ENCODE assay signal across 14 cellular contexts in the genomic region with DNA sequence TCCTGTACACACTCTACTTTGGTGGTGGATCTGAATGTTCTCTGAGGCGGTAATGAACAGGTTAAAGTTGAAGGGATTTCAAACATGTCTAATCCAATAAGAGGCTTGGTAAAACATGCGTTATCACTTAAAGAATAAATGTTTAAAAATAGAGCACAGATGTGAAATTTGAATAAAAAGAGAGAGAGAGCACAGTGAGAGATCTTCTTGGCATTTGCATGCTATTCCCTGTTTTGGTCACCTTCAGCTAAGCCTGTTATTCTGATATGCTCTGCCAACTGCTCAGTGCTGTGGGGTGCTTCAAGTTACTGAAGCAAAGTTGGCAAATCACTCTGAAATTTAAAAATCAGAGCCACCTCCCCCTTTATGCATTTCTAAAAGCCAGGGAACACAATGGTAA.
DNase-seq lines count a peak whose midpoint lies in the region; ATAC-seq and TF ChIP-seq lines count a peak whose summit lies in the region.
"Had no signal": no experiment of that assay in that cellular context is flagged by ENCODE, and none has a peak within 500 bp of the region (broad histone marks: within the 10 kb centered on the region; RNA-seq: fewer than 3 reads in every experiment).

No MANE protein-coding gene starts in this region.

- no peaks in the 10 kb centered on the region for H3K79me2 ChIP-seq in Karpas-422 (ENCODE audit: low read length)

- H3K4me3 ChIP-seq in GM12864 (ENCODE audit: low read depth, low read length) (no peak overlapping the region), Karpas-422 (ENCODE audit: low read length) (peak overlapping the region; percentile 47)

- no peak overlapping the region for H2AFZ ChIP-seq in Karpas-422 (ENCODE audit: low read length)

- no peaks in the 10 kb centered on the region for H3K9me3 ChIP-seq in Karpas-422 (ENCODE audit: low read length)

- TF ChIP-seq CTCF in GM12864 (IDR thresholded peaks at IDR 0.05; ENCODE audit: low read depth, low read length, missing control alignments) = no peak

- DNase-seq in GM12864 (ENCODE audit: low read depth) (peak; percentile 56), Karpas-422 (peak; percentile 97), NCI-H1092 (lab: John Stamatoyannopoulos, UW) (no peak), foreskin melanocyte (no peak), HT-29 (ENCODE audit: low spot score) (no peak)
- no peak for DNase-seq in activated CD4-positive, CD25-positive, alpha-beta regulatory T cell treated with anti-CD3 and anti-CD28 coated beads, Interleukin-2, amount 50 U/mL, for 72 hours
- DNase-seq: activated T-cell treated with anti-CD3 and anti-CD28 coated beads, Interleukin-2, amount 50 U/mL, for 24 hours; KG1; NCI-H2029 treated with DMSO at 0.1 percent for 48 hours; NK-92 treated with Interleukin-12 subunit alpha and Interleukin-12 subunit beta, amount 100 ng/mL, for 24 hours; stimulated activated CD4-positive, alpha-beta T cell treated with anti-CD3 and anti-CD28 coated beads, Interleukin-1b, Interleukin-23, amount 100 ng/mL, for 48 hours had no signal

- H3K9ac ChIP-seq in Karpas-422 (ENCODE audit: low read length) = peak overlapping the region; percentile 79

- no peaks in the 10 kb centered on the region for H3K27me3 ChIP-seq in Karpas-422 (ENCODE audit: low read length)

- peak overlapping the region; percentile 99 for H3K27ac ChIP-seq in Karpas-422 (ENCODE audit: low read length)

- H3K4me1 ChIP-seq in Karpas-422 (ENCODE audit: low read length) = peaks cover 96% of the 10 kb centered on the region

- ATAC-seq in GM19043 (IDR thresholded peaks at IDR 0.05; ENCODE audit: low read depth, unreplicated experiment) = peak; percentile 56
- ATAC-seq in HG02623 (IDR thresholded peaks at IDR 0.05; ENCODE audit: unreplicated experiment) = peak; percentile 71
- ATAC-seq: stimulated activated memory B cell treated with anti-CD40 and anti-IgM and Interleukin-4, amounts not matched to agents 10 μg/mL and 1 μg/mL and 100 μg/mL, for 72 hours had no signal

- H3K4me2 ChIP-seq in Karpas-422 (ENCODE audit: low read depth, low read length, poor library complexity, severe bottlenecking) = peak overlapping the region; percentile 77

- no peaks in the 10 kb centered on the region for H3K36me3 ChIP-seq in Karpas-422 (ENCODE audit: insufficient read depth, low read length)

- no peaks in the 10 kb centered on the region for H4K20me1 ChIP-seq in Karpas-422 (ENCODE audit: insufficient read depth, low read depth, low read length)

- no peaks in the 10 kb centered on the region for H3K9me2 ChIP-seq in Karpas-422 (replicated peaks; ENCODE audit: insufficient read depth, low read length)

Comparison
In these comparisons a context has a peak if more than half of its experiments do, and no peak if none do; other contexts are left out.
1. DNase-seq: peak in GM12864 (single experiment) and Karpas-422 (single experiment); none in NCI-H1092 (single experiment), activated CD4-positive, CD25-positive, alpha-beta regulatory T cell treated with anti-CD3 and anti-CD28 coated beads, Interleukin-2, amount 50 U/mL, for 72 hours (single experiment), foreskin melanocyte (single experiment) and HT-29 (single experiment).